15 cellular contexts compared by ENCODE assay signal in the genomic region with DNA sequence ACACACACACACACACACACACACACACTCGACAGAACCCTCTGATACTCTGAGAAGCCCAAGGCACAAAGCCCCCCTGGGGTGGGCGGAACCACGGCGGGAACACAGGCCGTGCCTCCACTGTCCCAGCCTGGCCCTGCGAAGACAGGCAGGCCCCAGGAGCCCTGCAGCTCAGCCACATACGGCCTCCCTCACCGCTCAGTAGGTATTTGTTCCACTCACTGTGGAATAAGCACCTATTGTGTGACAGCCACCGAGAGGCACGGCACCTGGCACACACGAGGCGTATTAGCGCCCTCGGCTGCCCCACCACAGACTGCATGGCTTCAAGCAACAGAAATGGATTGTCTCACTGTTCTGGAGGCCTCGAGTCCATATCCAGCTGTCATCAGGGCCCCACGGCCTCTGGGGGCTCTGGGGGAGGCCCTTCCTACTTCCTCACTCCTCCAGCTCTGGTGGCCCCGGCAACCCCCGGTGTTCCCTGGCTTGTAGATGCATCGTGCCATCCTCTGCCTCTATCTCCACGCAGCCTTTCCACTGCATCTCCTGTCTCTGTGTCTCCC.
DNase-seq lines count a peak whose midpoint lies in the region; ATAC-seq, FAIRE-seq and TF ChIP-seq lines count a peak whose summit lies in the region.
"Had no signal": no experiment of that assay in that cellular context is flagged by ENCODE, and none has a peak within 500 bp of the region (broad histone marks: within the 10 kb centered on the region; RNA-seq: fewer than 3 reads in every experiment).

No MANE protein-coding gene starts in this region.

- intact Hi-C loops in gastrocnemius medialis (cut with DNase I; ENCODE audit: low total_unique reads) = no loop called here

- peaks cover 6% of the 10 kb centered on the region for H3K36me3 Mint-ChIP-seq in T-helper 17 cell (ENCODE audit: low read depth)

- peaks cover 62 to 71% of the 10 kb centered on the region in 2 donors for H3K4me1 ChIP-seq in gastrocnemius medialis

- no peak for TF ChIP-seq POLR2A in gastrocnemius medialis (IDR thresholded peaks at IDR 0.05)

- no peak for DNase-seq in HTR-8/SVneo (ENCODE audit: insufficient read length, low spot score)
- DNase-seq in T-helper 17 cell = no peak
- DNase-seq in islet precursor cell = peak; percentile 74
- DNase-seq in gastrocnemius medialis = no peak
- DNase-seq: activated CD8-positive, alpha-beta T cell treated with anti-CD3 and anti-CD28 coated beads, Interleukin-2, amount 10 ng/mL, durations not matched to agents 7 days and 5 days; activated naive CD4-positive, alpha-beta T cell treated with anti-CD3 and anti-CD28 coated beads for 36 hours; COR-L47; NCI-H2029; stimulated activated CD4-positive, alpha-beta T cell treated with anti-CD3 and anti-CD28 coated beads, Interleukin-4, amount 100 ng/mL, for 24 hours; stimulated activated naive CD8-positive, alpha-beta T cell treated with anti-CD3 and anti-CD28 coated beads, Interleukin-15, Interleukin-2, amounts not matched to agents 100 U/mL and 50 U/mL, for 24 hours had no signal

- H3K27me3 Mint-ChIP-seq in T-helper 17 cell = no peaks in the 10 kb centered on the region
- H3K27me3 Mint-ChIP-seq: dendritic cell treated with granulocyte-macrophage colony-stimulating factor and Interleukin-4, amounts not matched to agents 40 ng/mL and 50 ng/mL, for 4 days had no signal

- in situ Hi-C loops in gastrocnemius medialis (cut with MboI; ENCODE audit: low sequenced_read_pairs in 4 of 4) = loop anchor here in 1 of 4 donors (25.0 kb wide), 1 partner anchor 114 kb away; no protein-coding TSS in a partner anchor

- H3K27me3 ChIP-seq in gastrocnemius medialis = no peaks in the 10 kb centered on the region
- H3K27me3 ChIP-seq: foreskin keratinocyte had no signal

- H3K36me3 ChIP-seq in gastrocnemius medialis = no peaks in the 10 kb centered on the region

- FAIRE-seq in HTR-8/SVneo (lab: Jason Lieb, UNC) = peak; percentile 20

- no peak overlapping the region for H3K4me3 Mint-ChIP-seq in T-helper 17 cell
- H3K4me3 Mint-ChIP-seq: activated CD8-positive, alpha-beta T cell treated with anti-CD3 and anti-CD28 coated beads, Interleukin-2, amount 10 ng/mL, durations not matched to agents 7 days and 5 days; activated naive CD4-positive, alpha-beta T cell treated with anti-CD3 and anti-CD28 coated beads for 36 hours; dendritic cell treated with granulocyte-macrophage colony-stimulating factor and Interleukin-4, amounts not matched to agents 40 ng/mL and 50 ng/mL, for 4 days had no signal

- H3K4me1 Mint-ChIP-seq in T-helper 17 cell = peaks cover 38% of the 10 kb centered on the region

- H3K27ac ChIP-seq in gastrocnemius medialis = peak overlapping the region; percentile 26 to 65 (median 44)
- H3K27ac ChIP-seq: foreskin keratinocyte had no signal

- peak overlapping the region; percentile 81 for H3K27ac Mint-ChIP-seq in T-helper 17 cell
- H3K27ac Mint-ChIP-seq: activated CD8-positive, alpha-beta T cell treated with anti-CD3 and anti-CD28 coated beads, Interleukin-2, amount 10 ng/mL, durations not matched to agents 7 days and 5 days; activated naive CD4-positive, alpha-beta T cell treated with anti-CD3 and anti-CD28 coated beads for 36 hours had no signal

- H3K4me3 ChIP-seq in gastrocnemius medialis = no peak overlapping the region

- no peak for ATAC-seq in T-helper 17 cell
- no peak for ATAC-seq in gastrocnemius medialis
- no peak for ATAC-seq in GM21381 (IDR thresholded peaks at IDR 0.05; ENCODE audit: unreplicated experiment)
- no peak for ATAC-seq in HG03442 (IDR thresholded peaks at IDR 0.05; ENCODE audit: unreplicated experiment)
- no peak for ATAC-seq in HG03039 (IDR thresholded peaks at IDR 0.05; ENCODE audit: unreplicated experiment)
- ATAC-seq: activated CD8-positive, alpha-beta T cell treated with anti-CD3 and anti-CD28 coated beads, Interleukin-2, amount 10 ng/mL, durations not matched to agents 7 days and 5 days; stimulated activated naive CD8-positive, alpha-beta T cell treated with anti-CD3 and anti-CD28 coated beads, Interleukin-15, Interleukin-2, amounts not matched to agents 100 U/mL and 50 U/mL, for 24 hours had no signal

- TF ChIP-seq CTCF in gastrocnemius medialis (IDR thresholded peaks at IDR 0.05 in 4 of 5, conservative IDR thresholded peaks at IDR 0.05 in 1 of 5) = no peak

- no peaks in the 10 kb centered on the region for H3K9me3 ChIP-seq in T-helper 17 cell (ENCODE audit: control insufficient read depth, low read length, poor library complexity, severe bottlenecking)
- no peaks in the 10 kb centered on the region for H3K9me3 ChIP-seq in gastrocnemius medialis
